Comparison of ENCODE assay signal across 1 cellular context in the genomic region with DNA sequence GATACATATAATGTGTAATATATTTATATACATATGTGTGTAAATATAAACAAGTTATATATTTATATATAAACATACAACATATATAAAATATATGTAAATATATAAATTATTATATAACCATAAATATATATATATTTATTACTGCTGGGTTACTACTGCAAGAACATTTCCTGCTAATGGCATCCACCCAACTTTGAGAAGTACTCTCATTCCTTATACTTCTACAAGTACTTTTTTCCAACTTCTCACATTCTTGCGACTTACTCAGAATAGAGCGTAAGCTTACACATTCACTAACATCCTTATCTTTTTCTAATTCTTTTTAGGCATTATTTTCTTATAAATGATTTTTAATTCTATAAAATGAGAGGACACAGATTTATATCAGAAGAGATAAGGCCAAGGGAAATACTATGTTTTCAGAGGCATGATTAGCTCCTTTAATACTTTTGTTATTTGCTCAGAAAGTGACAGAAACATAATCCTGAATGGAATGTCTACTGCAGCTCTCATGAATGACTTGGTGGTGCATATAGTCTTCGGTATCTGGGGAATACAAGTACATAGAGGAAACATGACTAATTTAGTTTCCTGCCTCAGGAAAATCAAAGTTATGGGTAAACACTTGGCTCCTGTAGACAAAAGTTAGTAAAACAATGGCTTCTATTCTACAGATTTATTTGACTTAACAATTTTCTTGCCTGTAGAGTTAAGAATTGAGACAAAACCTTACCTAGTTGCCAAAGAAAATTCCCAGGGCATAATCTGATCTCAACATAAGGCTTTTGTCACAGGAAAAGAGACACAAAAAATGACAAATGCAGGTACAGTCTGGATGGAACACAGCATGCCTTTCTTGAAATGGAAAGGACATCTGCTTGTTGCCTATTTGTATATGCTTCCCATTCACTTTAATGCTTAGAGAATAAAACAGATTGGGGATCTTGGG.
TF ChIP-seq lines count a peak whose summit lies in the region.

No MANE protein-coding gene starts in this region.

TF ChIP-seq in SK-N-SH, 30 proteins besides CTCF, POLR2A, EP300 and RAD21 (continued from another document):
- no peak for TF ChIP-seq REST (IDR thresholded peaks at IDR 0.05; ENCODE audit: low read depth, low read length)
